In genomic region chr6:155312950-155313349, GRCh38 we compare ENCODE assay signal across 10 cellular contexts. TPM values are rescaled to one million over a fixed set of nuclear protein-coding genes. Genes with fewer than 3 reads are reported as not detected.
DNase-seq lines count a peak whose midpoint lies in the region; ATAC-seq and TF ChIP-seq lines count a peak whose summit lies in the region.
"Not testable (repeated sequence)": the region's sequence is repeated elsewhere in the genome, so short reads cannot be mapped to it uniquely, and the experiment has no call there.
"Had no signal": no experiment of that assay in that cellular context is flagged by ENCODE, and none has a peak within 500 bp of the region (broad histone marks: within the 10 kb centered on the region; RNA-seq: fewer than 3 reads in every experiment).

No MANE protein-coding gene starts in this region.

- H3K27ac ChIP-seq in MM.1S (ENCODE audit: low read length); osteoblast (ENCODE audit: low read depth, low read length): not testable (repeated sequence)

- POLR2A ChIA-PET in WTC11 (lab: Charles Lee): not testable (repeated sequence)

- H3K4me3 ChIP-seq in GM12865 (ENCODE audit: low read depth, low read length): peak overlapping the region; percentile 58
- not testable (repeated sequence) for H3K4me3 ChIP-seq in MM.1S (ENCODE audit: low read length); osteoblast (ENCODE audit: insufficient read depth, low read length)
- peak overlapping the region; percentile 93 for H3K4me3 ChIP-seq in endocrine pancreas (ENCODE audit: control insufficient read depth, insufficient read depth, low read length)

- not testable (repeated sequence) for H3K9ac ChIP-seq in MM.1S (ENCODE audit: low read length); endocrine pancreas (ENCODE audit: control insufficient read depth, insufficient read depth, low read length)

- H3K4me2 ChIP-seq in MM.1S (ENCODE audit: low read depth, low read length) (peak overlapping the region; percentile 68; the same call in 1 of the 2 replicates), osteoblast (ENCODE audit: insufficient read depth, low read length) (peak overlapping the region; percentile 97)

- H3F3A ChIP-seq in MM.1S (ENCODE audit: insufficient read depth, low read length): peaks cover 12% of the 10 kb centered on the region

- not testable (repeated sequence) for H3K79me2 ChIP-seq in MM.1S (ENCODE audit: low read length)
- H3K79me2 ChIP-seq in osteoblast (ENCODE audit: insufficient read depth, low read length): peaks cover 37% of the 10 kb centered on the region

- not testable (repeated sequence) for H3K9me3 Mint-ChIP-seq in WTC11; activated naive CD4-positive, alpha-beta T cell treated with anti-CD3 and anti-CD28 coated beads, Interleukin-2, amount 50 U/mL, for 72 hours; immature natural killer cell

- peaks cover 12% of the 10 kb centered on the region for H3K4me1 Mint-ChIP-seq in WTC11
- H3K4me1 Mint-ChIP-seq in immature natural killer cell: peaks cover 24 to 41% of the 10 kb centered on the region in 2 donors

- not testable (repeated sequence) for H3K4me1 ChIP-seq in MM.1S (ENCODE audit: low read length)
- H3K4me1 ChIP-seq in endocrine pancreas (ENCODE audit: control insufficient read depth, insufficient read depth, low read length) (peaks cover 16% of the 10 kb centered on the region), osteoblast (ENCODE audit: insufficient read depth, low read length) (peaks cover 12% of the 10 kb centered on the region)

- not testable (repeated sequence) for H3K9me3 ChIP-seq in MM.1S (replicated peaks; ENCODE audit: insufficient read depth, low read length); endocrine pancreas (ENCODE audit: control insufficient read depth, low read length); osteoblast (ENCODE audit: low read depth, low read length)

- CTCF ChIA-PET in WTC11 (lab: Charles Lee): interaction anchor here (0.7 kb wide), 1 partner anchor 637 kb away, joined by 3 read pairs; no protein-coding TSS in a partner anchor

- H3K36me3 ChIP-seq in MM.1S (replicated peaks; ENCODE audit: insufficient read depth, low read length); endocrine pancreas (ENCODE audit: control insufficient read depth, insufficient read depth, low read length): not testable (repeated sequence)
- H3K36me3 ChIP-seq in osteoblast (ENCODE audit: insufficient read depth, low read length): peaks cover 20% of the 10 kb centered on the region

- not testable (repeated sequence) for TF ChIP-seq CTCF in GM12865 (IDR thresholded peaks at IDR 0.05; ENCODE audit: insufficient read depth, low read depth, low read length, missing control alignments); MM.1S (IDR thresholded peaks at IDR 0.05; ENCODE audit: low read length); WTC11 (IDR thresholded peaks at IDR 0.05); osteoblast (IDR thresholded peaks at IDR 0.05; ENCODE audit: extremely low read depth, low read depth, low read length)

- ATAC-seq in WTC11; activated naive CD4-positive, alpha-beta T cell treated with anti-CD3 and anti-CD28 coated beads, Interleukin-2, amount 50 U/mL, for 72 hours: not testable (repeated sequence)

- not testable (repeated sequence) for H3K27me3 Mint-ChIP-seq in WTC11 (ENCODE audit: low read depth); immature natural killer cell (ENCODE audit: low read depth in 3 of 3)

- DNase-seq in GM12865 (ENCODE audit: low read depth); MM.1S; WTC11 (ENCODE audit: low spot score); activated naive CD4-positive, alpha-beta T cell treated with anti-CD3 and anti-CD28 coated beads, Interleukin-2, amount 50 U/mL, for 72 hours (ENCODE audit: low spot score in 2 of 2); immature natural killer cell; osteoblast (ENCODE audit: insufficient read length, low spot score, missing footprints): not testable (repeated sequence)

- H3K4me3 Mint-ChIP-seq in WTC11: peak overlapping the region; percentile 97
- peak overlapping the region; percentile 48 to 98 (median 96) for H3K4me3 Mint-ChIP-seq in immature natural killer cell

- H3K27me3 ChIP-seq in MM.1S (replicated peaks; ENCODE audit: insufficient read depth, low read length); endocrine pancreas (ENCODE audit: control insufficient read depth, insufficient read depth, low read length); osteoblast (ENCODE audit: insufficient read depth, low read length): not testable (repeated sequence)

- not testable (repeated sequence) for H3K9me2 ChIP-seq in MM.1S (replicated peaks; ENCODE audit: insufficient read depth, low read length)

- H3K36me3 Mint-ChIP-seq in WTC11: peaks cover 34% of the 10 kb centered on the region
- H3K36me3 Mint-ChIP-seq in activated naive CD4-positive, alpha-beta T cell treated with anti-CD3 and anti-CD28 coated beads, Interleukin-2, amount 50 U/mL, for 72 hours: peaks cover 20 to 28% of the 10 kb centered on the region in 2 donors
- peaks cover 3 to 11% (median 5%) of the 10 kb centered on the region in 3 donors for H3K36me3 Mint-ChIP-seq in immature natural killer cell

- not testable (repeated sequence) for H4K20me1 ChIP-seq in MM.1S (ENCODE audit: insufficient read depth, low read length); osteoblast (ENCODE audit: insufficient read depth, low read length)

- H3K27ac Mint-ChIP-seq in WTC11: not testable (repeated sequence)
- peak overlapping the region; percentile 16 to 60 for H3K27ac Mint-ChIP-seq in activated naive CD4-positive, alpha-beta T cell treated with anti-CD3 and anti-CD28 coated beads, Interleukin-2, amount 50 U/mL, for 72 hours
- peak overlapping the region in 5 of 6 donors; percentile 46 to 96 (median 59) for H3K27ac Mint-ChIP-seq in immature natural killer cell

- H2AFZ ChIP-seq in MM.1S (ENCODE audit: low read length); osteoblast (ENCODE audit: low read length): not testable (repeated sequence)

RNA-seq across cellular contexts. Expression of gene TFB1M, which starts 1.3 kb away (rescaled TPM):
- total RNA-seq in WTC11 (2021) (40.7 to 43.6 TPM (median 41.8 TPM) in 3 replicates), osteoblast (18.8 and 23.3 TPM in 2 replicates)
- 10 to 100 TPM; 44.7 to 49.2 TPM for total RNA-seq in activated naive CD4-positive, alpha-beta T cell treated with anti-CD3 and anti-CD28 coated beads, Interleukin-2, amount 50 U/mL, for 72 hours
- 10 to 100 TPM in 2 of 3 donors, 1 to 10 TPM in 1; 7.8 to 16.1 (median 10.6) TPM for polyA plus RNA-seq in immature natural killer cell

RNA-seq across cellular contexts. Expression of gene CLDN20, which starts 49.1 kb away (rescaled TPM):
- total RNA-seq in WTC11 (2021) (not detected in 3 replicates), osteoblast (not detected in 2 replicates)
- not detected for total RNA-seq in activated naive CD4-positive, alpha-beta T cell treated with anti-CD3 and anti-CD28 coated beads, Interleukin-2, amount 50 U/mL, for 72 hours
- not detected for polyA plus RNA-seq in immature natural killer cell
- total RNA-seq: Daoy, kidney epithelial cell had no signal
- polyA plus RNA-seq: small intestine had no signal
